19 cellular contexts compared by ENCODE assay signal in the genomic region with DNA sequence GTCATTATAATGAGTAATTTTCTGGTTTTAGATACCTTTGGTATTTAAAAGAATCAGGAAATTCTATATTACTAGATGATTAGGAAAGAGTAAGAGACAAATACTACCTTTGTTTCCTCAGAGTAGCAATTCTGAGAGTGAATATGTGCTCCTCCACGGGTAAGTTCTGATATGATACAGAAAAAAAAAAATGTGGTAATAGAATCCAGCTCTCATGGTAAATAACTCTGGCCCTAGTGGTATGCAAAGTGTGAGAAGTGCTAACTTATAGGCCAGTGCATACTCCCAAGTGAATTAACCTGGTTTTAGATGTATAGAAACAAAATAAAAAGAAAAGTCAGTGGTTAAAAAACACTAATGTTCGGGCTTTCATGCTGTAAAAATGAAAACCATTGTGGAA.
A peak's percentile ranks its signal among the peaks of the same experiment; 100 is the strongest.
DNase-seq lines count a peak whose midpoint lies in the region; ATAC-seq and TF ChIP-seq lines count a peak whose summit lies in the region.
"Had no signal": no experiment of that assay in that cellular context is flagged by ENCODE, and none has a peak within 500 bp of the region (broad histone marks: within the 10 kb centered on the region; RNA-seq: fewer than 3 reads in every experiment).

No MANE protein-coding gene starts in this region.

- intact Hi-C loops in uterus (cut with DNase I; ENCODE audit: low total_unique reads) (no loop called here), psoas muscle (cut with DNase I) (no loop called here)

- H4K20me1 ChIP-seq in GM23248 (ENCODE audit: insufficient read depth) = no peaks in the 10 kb centered on the region

- peaks cover 20% of the 10 kb centered on the region for H3F3A ChIP-seq in GM23248 (ENCODE audit: insufficient read depth)

- TF ChIP-seq CTCF in uterus (IDR thresholded peaks at IDR 0.05) (no peak), psoas muscle (IDR thresholded peaks at IDR 0.05) (no peak)

- no peaks in the 10 kb centered on the region for H3K79me2 ChIP-seq in GM23248 (ENCODE audit: insufficient read depth)

- H3K4me3 ChIP-seq in GM23248 = no peak overlapping the region
- H3K4me3 ChIP-seq in uterus = no peak overlapping the region
- H3K4me3 ChIP-seq in psoas muscle = no peak overlapping the region

- H3K4me1 ChIP-seq in GM23248 (ENCODE audit: insufficient read depth) = peaks cover 31% of the 10 kb centered on the region
- no peaks in the 10 kb centered on the region for H3K4me1 ChIP-seq in uterus
- H3K4me1 ChIP-seq in psoas muscle = no peaks in the 10 kb centered on the region

- no peaks in the 10 kb centered on the region for H3K27me3 ChIP-seq in GM23248 (replicated peaks; ENCODE audit: insufficient read depth)
- no peaks in the 10 kb centered on the region for H3K27me3 ChIP-seq in uterus
- no peaks in the 10 kb centered on the region for H3K27me3 ChIP-seq in psoas muscle (ENCODE audit: insufficient read depth in 3 of 3, low read length in 2 of 3)
- H3K27me3 ChIP-seq: BE2C had no signal

- H3K9me2 ChIP-seq in GM23248 (ENCODE audit: insufficient read depth) = no peaks in the 10 kb centered on the region

- no peak overlapping the region for H3K9ac ChIP-seq in GM23248

- H2AFZ ChIP-seq in GM23248 = peak overlapping the region; percentile 49; the same call in 1 of the 2 replicates

- H3K9me3 ChIP-seq in GM23248 (ENCODE audit: low read depth) (no peaks in the 10 kb centered on the region), uterus (no peaks in the 10 kb centered on the region), psoas muscle (no peaks in the 10 kb centered on the region)
- H3K9me3 ChIP-seq: BE2C had no signal

- H3K36me3 ChIP-seq in GM23248 (ENCODE audit: low read depth) (no peaks in the 10 kb centered on the region), uterus (no peaks in the 10 kb centered on the region), psoas muscle (ENCODE audit: insufficient read depth in 1 of 2, low read depth in 1 of 2) (no peaks in the 10 kb centered on the region)
- H3K36me3 ChIP-seq: BE2C had no signal

- no peak for TF ChIP-seq POLR2A in uterus (IDR thresholded peaks at IDR 0.05)

- H3K27ac ChIP-seq in GM23248 (no peak overlapping the region), uterus (no peak overlapping the region), psoas muscle (no peak overlapping the region)
- H3K27ac ChIP-seq: C4-2B had no signal

- WGBS in GM23248 (ENCODE audit: low coverage in 1 of 2, low lambda C conversion rate in 2 of 2, missing lambda C conversion rate in 2 of 2), 2 experiments = 93 to 96% methylated on average over 2 of the region's 2 CpGs
- 57 to 70% (median 68%) methylated on average over 2 of the region's 2 CpGs for WGBS in psoas muscle, 3 donors

- DNase-seq in COLO829 (ENCODE audit: low spot score) (peak; percentile 10), GM23248 (no peak), NCI-H526 treated with DMSO at 0.1 percent for 48 hours (lab: John Stamatoyannopoulos, UW) (peak; percentile 29), uterus (no peak), psoas muscle (no peak), A172 (ENCODE audit: low spot score) (no peak), cerebellar cortex (ENCODE audit: low spot score) (no peak)
- DNase-seq: BE2C; CD4-positive, alpha-beta memory T cell; COR-L47; DMS153; DMS79 treated with DMSO at 0.1 percent for 48 hours; EL; HCEC 1CT; HFFc6; IMR-90; KBM-7 had no signal

- no peak overlapping the region for H3K4me2 ChIP-seq in GM23248 (ENCODE audit: unreplicated experiment)

- ATAC-seq in HG03354 (IDR thresholded peaks at IDR 0.05; ENCODE audit: poor library complexity, severe bottlenecking, unreplicated experiment) (peak; percentile 69), psoas muscle (no peak)

- in situ Hi-C loops in GM23248 (cut with MboI) = no loop called here

Comparison
In these comparisons a context has a peak if more than half of its experiments do, and no peak if none do; other contexts are left out.
1. DNase-seq: peak in COLO829 (single experiment) and NCI-H526 treated with DMSO at 0.1 percent for 48 hours (single experiment); none in GM23248 (single experiment), uterus (0 of 2), psoas muscle (0 of 2), A172 (single experiment) and cerebellar cortex (single experiment).